ENCODE assay signal across 8 cellular contexts in genomic region chr9:122122903-122123632, GRCh38. TPM values are rescaled to one million over a fixed set of nuclear protein-coding genes. Genes with fewer than 3 reads are reported as not detected.
DNase-seq lines count a peak whose midpoint lies in the region; ATAC-seq, FAIRE-seq and TF ChIP-seq lines count a peak whose summit lies in the region.

No MANE protein-coding gene starts in this region.

- no peak overlapping the region for H3K27ac ChIP-seq in pancreas
- no peak overlapping the region for H3K27ac ChIP-seq in tibial nerve

- TF ChIP-seq CTCF in pancreas (IDR thresholded peaks at IDR 0.05) (peak; percentile 92 to 97 (median 94)), tibial nerve (IDR thresholded peaks at IDR 0.05) (peak; percentile 83 to 97 (median 88))

- H3K9me3 ChIP-seq in pancreas: no peaks in the 10 kb centered on the region
- H3K9me3 ChIP-seq in tibial nerve: no peaks in the 10 kb centered on the region

- H3K4me1 ChIP-seq in pancreas (peaks cover 0 to 5% (median 0%) of the 10 kb centered on the region in 3 donors), tibial nerve (peaks cover 0 to 25% (median 13%) of the 10 kb centered on the region in 4 donors)

- DNase-seq in ELF-1 (ENCODE audit: low read depth, low spot score) (peak; percentile 94), HT-29 (ENCODE audit: low spot score) (peak; percentile 73), RPMI7951 (ENCODE audit: low read depth) (peak; percentile 44), foreskin melanocyte (peak; percentile 47), pancreas (peak in 5 of 6 donors; percentile 32 to 91 (median 75)), tibial nerve (ENCODE audit: low spot score in 2 of 2) (peak; percentile 54 to 76)

- 26 to 27% methylated on average over 13 of the region's 13 CpGs for WGBS in pancreas, 2 donors
- 25 to 33% methylated on average over 13 of the region's 13 CpGs for WGBS in tibial nerve, 2 donors

- no peak overlapping the region for H3K27ac Mint-ChIP-seq in activated T-helper 17 cell treated with anti-CD3 and anti-CD28 coated beads, Interleukin-2, amount 50 U/mL, for 72 hours

- no peak for TF ChIP-seq POLR2A in tibial nerve (IDR thresholded peaks at IDR 0.05)

- peaks cover 20% of the 10 kb centered on the region for H3K27me3 Mint-ChIP-seq in activated T-helper 17 cell treated with anti-CD3 and anti-CD28 coated beads, Interleukin-2, amount 50 U/mL, for 72 hours

- no peak overlapping the region for H3K4me3 Mint-ChIP-seq in activated T-helper 17 cell treated with anti-CD3 and anti-CD28 coated beads, Interleukin-2, amount 50 U/mL, for 72 hours

- H3K4me3 ChIP-seq in pancreas (no peak overlapping the region), tibial nerve (no peak overlapping the region)

- no peaks in the 10 kb centered on the region for H3K27me3 ChIP-seq in pancreas
- H3K27me3 ChIP-seq in tibial nerve: peaks cover 0 to 22% of the 10 kb centered on the region in 2 donors

- no peak for FAIRE-seq in pancreas (lab: Jason Lieb, UNC)

- intact Hi-C loops in pancreas (cut with DNase I): no loop called here

- no peak for TF ChIP-seq EP300 in tibial nerve (IDR thresholded peaks at IDR 0.05)

- H3K36me3 ChIP-seq in pancreas (no peaks in the 10 kb centered on the region), tibial nerve (no peaks in the 10 kb centered on the region)

- peak; percentile 59 for ATAC-seq in activated T-helper 17 cell treated with anti-CD3 and anti-CD28 coated beads, Interleukin-2, amount 50 U/mL, for 72 hours (replicated peaks)
- peak in 3 of 4 donors; percentile 72 to 80 (median 77) for ATAC-seq in pancreas
- ATAC-seq in GM21526 (IDR thresholded peaks at IDR 0.05; ENCODE audit: low FRiP score, unreplicated experiment): no peak

- H3K9me3 Mint-ChIP-seq in activated T-helper 17 cell treated with anti-CD3 and anti-CD28 coated beads, Interleukin-2, amount 50 U/mL, for 72 hours: no peaks in the 10 kb centered on the region

- H3K4me1 Mint-ChIP-seq in activated T-helper 17 cell treated with anti-CD3 and anti-CD28 coated beads, Interleukin-2, amount 50 U/mL, for 72 hours: peaks cover 11% of the 10 kb centered on the region

- H3K36me3 Mint-ChIP-seq in activated T-helper 17 cell treated with anti-CD3 and anti-CD28 coated beads, Interleukin-2, amount 50 U/mL, for 72 hours (ENCODE audit: low read depth): peaks cover 5% of the 10 kb centered on the region

RNA-seq across cellular contexts. Expression of gene TTLL11, which starts 30.0 kb away (rescaled TPM):
- total RNA-seq in HT-29 (2014; rRNA removed; shearing (Covaris generic)): 1.3 and 2.5 TPM in 2 replicates
- 0.60 and 2.0 TPM in 2 replicates for total RNA-seq in RPMI7951 (2014; rRNA removed; shearing (Covaris generic))
- 1 to 10 TPM; 2.6 to 3.9 TPM for total RNA-seq in activated T-helper 17 cell treated with anti-CD3 and anti-CD28 coated beads, Interleukin-2, amount 50 U/mL, for 72 hours
- total RNA-seq in pancreas (1 to 10 TPM; 4.6 to 7.5 (median 6.0) TPM), tibial nerve (10 to 100 TPM in 3 of 4 donors, 1 to 10 TPM in 1; 9.8 to 18.6 (median 15.6) TPM)
- 1 to 10 TPM; 3.4 to 3.8 TPM for polyA plus RNA-seq in pancreas

RNA-seq across cellular contexts. Expression of gene NDUFA8, which starts 36.5 kb away (rescaled TPM):
- total RNA-seq in HT-29 (2014; rRNA removed; shearing (Covaris generic)): 28.1 and 28.5 TPM in 2 replicates
- total RNA-seq in RPMI7951 (2014; rRNA removed; shearing (Covaris generic)): 30.6 and 40.1 TPM in 2 replicates
- 10 to 100 TPM; 36.8 to 59.0 TPM for total RNA-seq in activated T-helper 17 cell treated with anti-CD3 and anti-CD28 coated beads, Interleukin-2, amount 50 U/mL, for 72 hours
- total RNA-seq in pancreas: 10 to 100 TPM; 10.7 to 21.7 (median 13.3) TPM
- polyA plus RNA-seq in pancreas: 10 to 100 TPM; 29.1 to 37.3 TPM
- 10 to 100 TPM; 18.0 to 26.0 (median 22.5) TPM for total RNA-seq in tibial nerve

RNA-seq across cellular contexts. Expression of gene MORN5, which starts 36.6 kb away (rescaled TPM):
- total RNA-seq in HT-29 (2014; rRNA removed; shearing (Covaris generic)): not detected in 2 replicates
- not detected in 2 replicates for total RNA-seq in RPMI7951 (2014; rRNA removed; shearing (Covaris generic))
- total RNA-seq in activated T-helper 17 cell treated with anti-CD3 and anti-CD28 coated beads, Interleukin-2, amount 50 U/mL, for 72 hours: not detected
- total RNA-seq in pancreas (under 1 TPM in 2 of 6 donors, not detected in 4; 0.71 to 0.79 TPM), tibial nerve (1 to 10 TPM in 1 of 4 donors, not detected in 3; 1.8 TPM)
- under 1 TPM in 1 of 2 donors, not detected in 1; 0.45 TPM for polyA plus RNA-seq in pancreas

Comparison
In these comparisons a context has a peak if more than half of its experiments do, and no peak if none do; other contexts are left out.
1. DNase-seq: peak in every context shown above with its lines; median percentile 94 in ELF-1; 75 in pancreas; 73 in HT-29; 65 in tibial nerve; 47 in foreskin melanocyte; 44 in RPMI7951.